In the genomic region with DNA sequence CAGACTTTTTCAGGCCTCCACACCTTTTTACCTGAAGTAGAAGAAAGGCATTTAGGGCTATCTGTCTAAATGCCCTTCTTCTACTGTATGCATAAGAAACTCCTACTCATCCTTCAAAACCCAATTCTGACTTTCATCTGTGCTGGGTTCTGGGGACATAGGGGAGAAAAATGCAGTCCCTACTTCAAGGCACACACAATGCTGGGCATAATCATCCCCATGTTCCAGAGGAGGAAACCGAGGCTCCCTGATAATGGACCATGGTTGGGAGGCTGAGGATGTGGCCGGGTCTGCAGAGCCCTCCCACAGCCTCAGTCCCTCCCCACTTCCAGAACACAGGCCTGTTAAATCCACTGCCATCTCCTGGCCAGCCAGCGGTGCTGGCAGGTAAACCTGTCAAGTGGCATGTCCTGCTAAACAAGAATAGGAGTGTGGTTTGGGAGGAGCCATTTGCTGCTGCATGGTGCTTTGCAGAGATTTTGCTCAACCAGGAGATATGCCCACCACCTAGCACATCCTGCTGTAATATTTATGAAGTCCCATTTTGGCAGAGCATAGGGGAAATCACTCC, we compare ENCODE assay signal across 14 cellular contexts. TPM values are rescaled to one million over a fixed set of nuclear protein-coding genes. Genes with fewer than 3 reads are reported as not detected.
DNase-seq lines count a peak whose midpoint lies in the region; ATAC-seq and TF ChIP-seq lines count a peak whose summit lies in the region.
"Had no signal": no experiment of that assay in that cellular context is flagged by ENCODE, and none has a peak within 500 bp of the region (broad histone marks: within the 10 kb centered on the region; RNA-seq: fewer than 3 reads in every experiment).

No MANE protein-coding gene starts in this region.

- peaks cover 8% of the 10 kb centered on the region; the same call in 2 of the 3 replicates for H3K9me3 Mint-ChIP-seq in GM23338

- no peak overlapping the region for H3K23ac ChIP-seq in mesendoderm (ENCODE audit: low read length)

- peak; percentile 47 to 76 for TF ChIP-seq CTCF in GM23338 (conservative IDR thresholded peaks at IDR 0.05; ENCODE audit: low read depth in 2 of 2)
- TF ChIP-seq CTCF in VCaP (conservative IDR thresholded peaks at IDR 0.05) = peak; percentile 80

- H3K27me3 ChIP-seq in GM23338 (ENCODE audit: insufficient read depth) (no peaks in the 10 kb centered on the region), mesendoderm (ENCODE audit: insufficient read depth, low read length, poor library complexity) (no peaks in the 10 kb centered on the region)
- H3K27me3 ChIP-seq: brain microvascular endothelial cell, tibial artery had no signal

- no peak overlapping the region for H2BK15ac ChIP-seq in mesendoderm (replicated peaks; ENCODE audit: low read depth)

- H3K27me3 Mint-ChIP-seq in GM23338 (ENCODE audit: insufficient read depth, low read depth, poor library complexity) = peaks cover 18% of the 10 kb centered on the region

- peak; percentile 94 for ATAC-seq in GM23338
- ATAC-seq in GM19351 (IDR thresholded peaks at IDR 0.05; ENCODE audit: unreplicated experiment) = no peak
- no peak for ATAC-seq in HG02938 (IDR thresholded peaks at IDR 0.05; ENCODE audit: unreplicated experiment)

- H3K27ac ChIP-seq in GM23338 (ENCODE audit: low read depth) = no peak overlapping the region
- H3K27ac ChIP-seq in VCaP = peak overlapping the region; percentile 70
- no peak overlapping the region for H3K27ac ChIP-seq in mesendoderm (ENCODE audit: low read depth, low read length)
- H3K27ac ChIP-seq: brain microvascular endothelial cell, tibial artery had no signal

- H3K4me3 ChIP-seq in GM23338 (no peak overlapping the region), mesendoderm (ENCODE audit: low read length) (no peak overlapping the region)
- H3K4me3 ChIP-seq: tibial artery had no signal

- H3K4me2 ChIP-seq in GM23338 (no peak overlapping the region), mesendoderm (ENCODE audit: low read length) (no peak overlapping the region)

- no peaks in the 10 kb centered on the region for H3K79me1 ChIP-seq in mesendoderm (ENCODE audit: low read length)

- no peak overlapping the region for H3K9ac ChIP-seq in mesendoderm (ENCODE audit: low read length)

- H3K18ac ChIP-seq in mesendoderm (ENCODE audit: low read length) = no peak overlapping the region

- H2BK120ac ChIP-seq in mesendoderm (ENCODE audit: low read depth, low read length) = no peak overlapping the region

- no peak overlapping the region for H2AFZ ChIP-seq in GM23338

- no peaks in the 10 kb centered on the region for H4K20me1 ChIP-seq in GM23338 (replicated peaks; ENCODE audit: insufficient read depth)

- H3K4me1 ChIP-seq in GM23338 (ENCODE audit: insufficient read depth) (no peaks in the 10 kb centered on the region), mesendoderm (ENCODE audit: control insufficient read depth, low read depth, low read length) (no peaks in the 10 kb centered on the region)
- H3K4me1 ChIP-seq: tibial artery had no signal

- WGBS in mesendoderm (ENCODE audit: extremely low coverage, insufficient coverage, low lambda C conversion rate) = no CpG with 5 or more reads among the region's 3 CpGs

- H2BK5ac ChIP-seq in mesendoderm (ENCODE audit: low read length) = no peak overlapping the region

- no peaks in the 10 kb centered on the region for H3K9me2 ChIP-seq in GM23338 (ENCODE audit: insufficient read depth)

- H3F3A ChIP-seq in GM23338 (replicated peaks; ENCODE audit: low read depth) = no peaks in the 10 kb centered on the region

- H4K8ac ChIP-seq in mesendoderm (ENCODE audit: low read depth, low read length) = no peak overlapping the region

- DNase-seq in GM23338 (ENCODE audit: low spot score) (peak; percentile 66), NCI-H2029 (lab: John Stamatoyannopoulos, UW) (peak; percentile 24), mesendoderm (peak; percentile 80), inferior parietal cortex (ENCODE audit: extremely low spot score) (no peak)
- DNase-seq: activated CD4-positive, alpha-beta T cell treated with anti-CD3 and anti-CD28 coated beads, Interleukin-2, amount 50 U/mL, for 4 hours; brain microvascular endothelial cell; effector memory CD4-positive, alpha-beta T cell; mammary epithelial cell; MM.1S; T-helper 2 cell; tibial artery had no signal

- H3K56ac ChIP-seq in mesendoderm (ENCODE audit: low read length) = no peak overlapping the region

- H3K36me3 ChIP-seq in GM23338 (ENCODE audit: insufficient read depth) = no peaks in the 10 kb centered on the region
- no peaks in the 10 kb centered on the region for H3K36me3 ChIP-seq in mesendoderm (ENCODE audit: control insufficient read depth, insufficient read depth, low read length)
- H3K36me3 ChIP-seq: brain microvascular endothelial cell, tibial artery had no signal

- H4K5ac ChIP-seq in mesendoderm (ENCODE audit: low read length) = no peak overlapping the region

- no peaks in the 10 kb centered on the region; the same call in 2 of the 3 replicates for H3K36me3 Mint-ChIP-seq in GM23338 (ENCODE audit: low read depth)

- H2AK5ac ChIP-seq in mesendoderm (ENCODE audit: low read length) = no peak overlapping the region

- no peak overlapping the region for H3K4me3 Mint-ChIP-seq in GM23338

- peaks cover 13% of the 10 kb centered on the region for H3K4me1 Mint-ChIP-seq in GM23338

- no peak overlapping the region for H3K4ac ChIP-seq in mesendoderm (ENCODE audit: low read depth, low read length)

- H3K79me2 ChIP-seq in GM23338 (replicated peaks; ENCODE audit: insufficient read depth) (no peaks in the 10 kb centered on the region), mesendoderm (ENCODE audit: control insufficient read depth, insufficient read depth, low read length) (no peaks in the 10 kb centered on the region)

- H3K27ac Mint-ChIP-seq in GM23338 = no peak overlapping the region

TF ChIP-seq in GM23338, 12 proteins besides CTCF, POLR2A, EP300 and RAD21 (continues in another document):
- TF ChIP-seq, protein P1, sequence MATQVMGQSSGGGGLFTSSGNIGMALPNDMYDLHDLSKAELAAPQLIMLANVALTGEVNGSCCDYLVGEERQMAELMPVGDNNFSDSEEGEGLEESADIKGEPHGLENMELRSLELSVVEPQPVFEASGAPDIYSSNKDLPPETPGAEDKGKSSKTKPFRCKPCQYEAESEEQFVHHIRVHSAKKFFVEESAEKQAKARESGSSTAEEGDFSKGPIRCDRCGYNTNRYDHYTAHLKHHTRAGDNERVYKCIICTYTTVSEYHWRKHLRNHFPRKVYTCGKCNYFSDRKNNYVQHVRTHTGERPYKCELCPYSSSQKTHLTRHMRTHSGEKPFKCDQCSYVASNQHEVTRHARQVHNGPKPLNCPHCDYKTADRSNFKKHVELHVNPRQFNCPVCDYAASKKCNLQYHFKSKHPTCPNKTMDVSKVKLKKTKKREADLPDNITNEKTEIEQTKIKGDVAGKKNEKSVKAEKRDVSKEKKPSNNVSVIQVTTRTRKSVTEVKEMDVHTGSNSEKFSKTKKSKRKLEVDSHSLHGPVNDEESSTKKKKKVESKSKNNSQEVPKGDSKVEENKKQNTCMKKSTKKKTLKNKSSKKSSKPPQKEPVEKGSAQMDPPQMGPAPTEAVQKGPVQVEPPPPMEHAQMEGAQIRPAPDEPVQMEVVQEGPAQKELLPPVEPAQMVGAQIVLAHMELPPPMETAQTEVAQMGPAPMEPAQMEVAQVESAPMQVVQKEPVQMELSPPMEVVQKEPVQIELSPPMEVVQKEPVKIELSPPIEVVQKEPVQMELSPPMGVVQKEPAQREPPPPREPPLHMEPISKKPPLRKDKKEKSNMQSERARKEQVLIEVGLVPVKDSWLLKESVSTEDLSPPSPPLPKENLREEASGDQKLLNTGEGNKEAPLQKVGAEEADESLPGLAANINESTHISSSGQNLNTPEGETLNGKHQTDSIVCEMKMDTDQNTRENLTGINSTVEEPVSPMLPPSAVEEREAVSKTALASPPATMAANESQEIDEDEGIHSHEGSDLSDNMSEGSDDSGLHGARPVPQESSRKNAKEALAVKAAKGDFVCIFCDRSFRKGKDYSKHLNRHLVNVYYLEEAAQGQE (IDR thresholded peaks at IDR 0.05; ENCODE audit: unreplicated experiment) = no peak
- no peak for TF ChIP-seq STAT1 (IDR thresholded peaks at IDR 0.05; ENCODE audit: unreplicated experiment)
- no peak for TF ChIP-seq ZNF331 (CRISPR knock-in tag; IDR thresholded peaks at IDR 0.05; ENCODE audit: low read depth)
- no peak for TF ChIP-seq POLR2AphosphoS5 (IDR thresholded peaks at IDR 0.05; ENCODE audit: low read depth)
- TF ChIP-seq ZNF114 (CRISPR knock-in tag; IDR thresholded peaks at IDR 0.05) = no peak

RNA-seq across cellular contexts. Expression of a gene that starts 32.0 kb away (rescaled TPM):
- total RNA-seq in GM23338 (2014; rRNA removed; shearing (Covaris generic)) = 0.14 and 0.82 TPM in 2 replicates
- polyA plus RNA-seq in GM23338 (2016; fragmentation: Nextera tagmentation; extraction: Ambion mirVana) = 0.09 and 0.15 TPM in 2 replicates
- polyA plus RNA-seq in mesendoderm (2013, experiment 1 of 2) = 0.28 TPM
- polyA plus RNA-seq in mesendoderm (2013, experiment 2 of 2) = 0.29 TPM
